Comparison of ENCODE assay signal across 16 cellular contexts in genomic region chr7:120733835-120734234, GRCh38.
"Had no signal": no experiment of that assay in that cellular context is flagged by ENCODE, and none has a peak within 500 bp of the region (broad histone marks: within the 10 kb centered on the region; RNA-seq: fewer than 3 reads in every experiment).

No MANE protein-coding gene starts in this region.

- H3K4me1 ChIP-seq: esophagus muscularis mucosa, foreskin keratinocyte, heart right ventricle, lower lobe of right lung had no signal

- H3K4me3 ChIP-seq: coronary artery, dorsolateral prefrontal cortex, esophagus muscularis mucosa, heart right ventricle, left lung, lower lobe of right lung, mucosa of descending colon had no signal

- H3K27me3 ChIP-seq: esophagus muscularis mucosa, foreskin keratinocyte, left lung had no signal

- H3K9me3 ChIP-seq: esophagus muscularis mucosa, heart right ventricle, left lung, lower lobe of right lung, mucosa of descending colon had no signal

- H3K27ac ChIP-seq: coronary artery, esophagus muscularis mucosa, foreskin keratinocyte, heart right ventricle, left lung, lower lobe of right lung had no signal

- DNase-seq: dorsolateral prefrontal cortex; effector CD4-positive, alpha-beta T cell; effector memory CD4-positive, alpha-beta T cell; foreskin keratinocyte; glutamatergic neuron; head of caudate nucleus; heart right ventricle; hippocampal formation; left cardiac atrium; left lung; left ventricle myocardium superior; lower lobe of right lung; mucosa of descending colon; naive B cell had no signal

- H3K36me3 ChIP-seq: esophagus muscularis mucosa, heart right ventricle, left lung, lower lobe of right lung had no signal
